Comparison of ENCODE assay signal across 16 cellular contexts in the genomic region with DNA sequence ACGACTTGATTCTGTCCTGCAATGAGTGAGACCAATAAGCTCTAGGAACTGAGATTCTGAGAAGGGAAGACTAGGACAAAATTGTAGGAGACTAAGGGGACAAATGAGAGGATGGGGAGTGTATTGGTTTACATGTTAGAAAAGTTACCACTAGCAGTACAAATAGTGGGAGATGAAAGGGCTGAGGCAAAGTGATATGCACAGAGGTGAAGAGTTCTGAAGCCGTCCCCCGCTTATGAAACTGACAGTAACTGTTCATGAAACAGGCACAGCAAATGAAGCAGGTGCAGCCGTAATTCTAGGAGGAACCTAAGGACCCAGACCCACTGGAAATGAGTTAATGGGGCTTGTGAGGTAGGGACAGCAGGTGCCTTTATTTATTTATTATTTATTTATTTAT.
A peak's percentile ranks its signal among the peaks of the same experiment; 100 is the strongest.
DNase-seq lines count a peak whose midpoint lies in the region; ATAC-seq and TF ChIP-seq lines count a peak whose summit lies in the region.
"Had no signal": no experiment of that assay in that cellular context is flagged by ENCODE, and none has a peak within 500 bp of the region (broad histone marks: within the 10 kb centered on the region; RNA-seq: fewer than 3 reads in every experiment).

No MANE protein-coding gene starts in this region.

- H3K27me3 Mint-ChIP-seq in activated naive CD4-positive, alpha-beta T cell treated with anti-CD3 and anti-CD28 coated beads, Interleukin-2, amount 50 U/mL, for 24 hours, result no peaks in the 10 kb centered on the region
- H3K27me3 Mint-ChIP-seq in WTC11 (ENCODE audit: low read depth), result peaks cover 2% of the 10 kb centered on the region; the same call in 1 of the 2 replicates
- no peaks in the 10 kb centered on the region for H3K27me3 Mint-ChIP-seq in nephron (ENCODE audit: low read depth)
- H3K27me3 Mint-ChIP-seq: CD4-positive, alpha-beta memory T cell had no signal

- no peaks in the 10 kb centered on the region for H3K36me3 Mint-ChIP-seq in activated naive CD4-positive, alpha-beta T cell treated with anti-CD3 and anti-CD28 coated beads, Interleukin-2, amount 50 U/mL, for 24 hours
- H3K36me3 Mint-ChIP-seq in WTC11 (peaks cover 6% of the 10 kb centered on the region), nephron (ENCODE audit: low read depth) (peaks cover 5% of the 10 kb centered on the region)
- H3K36me3 Mint-ChIP-seq: CD4-positive, alpha-beta memory T cell had no signal

- H3K4me1 Mint-ChIP-seq in activated naive CD4-positive, alpha-beta T cell treated with anti-CD3 and anti-CD28 coated beads, Interleukin-2, amount 50 U/mL, for 24 hours, result no peaks in the 10 kb centered on the region
- H3K4me1 Mint-ChIP-seq in WTC11, result peaks cover 35% of the 10 kb centered on the region
- peaks cover 10% of the 10 kb centered on the region for H3K4me1 Mint-ChIP-seq in nephron
- H3K4me1 Mint-ChIP-seq: CD4-positive, alpha-beta memory T cell had no signal

- ATAC-seq in WTC11 (no peak), GM18867 (IDR thresholded peaks at IDR 0.05; ENCODE audit: unreplicated experiment) (no peak), GM21723 (IDR thresholded peaks at IDR 0.05; ENCODE audit: unreplicated experiment) (no peak)
- ATAC-seq: GM12878 had no signal

- H3K27ac Mint-ChIP-seq in activated naive CD4-positive, alpha-beta T cell treated with anti-CD3 and anti-CD28 coated beads, Interleukin-2, amount 50 U/mL, for 24 hours, result peak overlapping the region; percentile 2
- H3K27ac Mint-ChIP-seq in WTC11, result peak overlapping the region; percentile 17
- H3K27ac Mint-ChIP-seq in nephron, result peak overlapping the region in 2 of 3 experiments; percentile 1 to 11
- H3K27ac Mint-ChIP-seq: CD4-positive, alpha-beta memory T cell had no signal

- no peak for DNase-seq in activated naive CD4-positive, alpha-beta T cell (lab: John Stamatoyannopoulos, UW)
- DNase-seq in WTC11 (ENCODE audit: low spot score), result no peak
- DNase-seq: C1 segment of cervical spinal cord; Calu3; CD4-positive, alpha-beta memory T cell; COR-L47; DMS79; EL; GDM1; H7; HCEC 1CT had no signal

- H3K9me3 Mint-ChIP-seq in activated naive CD4-positive, alpha-beta T cell treated with anti-CD3 and anti-CD28 coated beads, Interleukin-2, amount 50 U/mL, for 24 hours, result peaks cover 1% of the 10 kb centered on the region
- H3K9me3 Mint-ChIP-seq in WTC11, result peaks cover 7% of the 10 kb centered on the region
- peaks cover 6% of the 10 kb centered on the region for H3K9me3 Mint-ChIP-seq in nephron

- CTCF ChIA-PET in WTC11 (lab: Charles Lee), result no interaction called here

- TF ChIP-seq CTCF in WTC11 (IDR thresholded peaks at IDR 0.05), result no peak
- no peak for TF ChIP-seq CTCF in nephron (IDR thresholded peaks at IDR 0.05; ENCODE audit: unreplicated experiment in 3 of 3)

- POLR2A ChIA-PET in WTC11 (lab: Charles Lee), result no interaction called here

- no peak overlapping the region for H3K4me3 Mint-ChIP-seq in activated naive CD4-positive, alpha-beta T cell treated with anti-CD3 and anti-CD28 coated beads, Interleukin-2, amount 50 U/mL, for 24 hours
- no peak overlapping the region for H3K4me3 Mint-ChIP-seq in WTC11
- no peak overlapping the region for H3K4me3 Mint-ChIP-seq in nephron
- H3K4me3 Mint-ChIP-seq: CD4-positive, alpha-beta memory T cell had no signal

TF ChIP-seq in WTC11, 78 proteins besides CTCF, POLR2A, EP300 and RAD21:
- TF ChIP-seq PRDM15 (CRISPR knock-in tag; IDR thresholded peaks at IDR 0.05), result no peak
- TF ChIP-seq JUN (CRISPR knock-in tag; IDR thresholded peaks at IDR 0.05), result no peak
- no peak for TF ChIP-seq SOX15 (CRISPR knock-in tag; IDR thresholded peaks at IDR 0.05)
- TF ChIP-seq, protein P1, sequence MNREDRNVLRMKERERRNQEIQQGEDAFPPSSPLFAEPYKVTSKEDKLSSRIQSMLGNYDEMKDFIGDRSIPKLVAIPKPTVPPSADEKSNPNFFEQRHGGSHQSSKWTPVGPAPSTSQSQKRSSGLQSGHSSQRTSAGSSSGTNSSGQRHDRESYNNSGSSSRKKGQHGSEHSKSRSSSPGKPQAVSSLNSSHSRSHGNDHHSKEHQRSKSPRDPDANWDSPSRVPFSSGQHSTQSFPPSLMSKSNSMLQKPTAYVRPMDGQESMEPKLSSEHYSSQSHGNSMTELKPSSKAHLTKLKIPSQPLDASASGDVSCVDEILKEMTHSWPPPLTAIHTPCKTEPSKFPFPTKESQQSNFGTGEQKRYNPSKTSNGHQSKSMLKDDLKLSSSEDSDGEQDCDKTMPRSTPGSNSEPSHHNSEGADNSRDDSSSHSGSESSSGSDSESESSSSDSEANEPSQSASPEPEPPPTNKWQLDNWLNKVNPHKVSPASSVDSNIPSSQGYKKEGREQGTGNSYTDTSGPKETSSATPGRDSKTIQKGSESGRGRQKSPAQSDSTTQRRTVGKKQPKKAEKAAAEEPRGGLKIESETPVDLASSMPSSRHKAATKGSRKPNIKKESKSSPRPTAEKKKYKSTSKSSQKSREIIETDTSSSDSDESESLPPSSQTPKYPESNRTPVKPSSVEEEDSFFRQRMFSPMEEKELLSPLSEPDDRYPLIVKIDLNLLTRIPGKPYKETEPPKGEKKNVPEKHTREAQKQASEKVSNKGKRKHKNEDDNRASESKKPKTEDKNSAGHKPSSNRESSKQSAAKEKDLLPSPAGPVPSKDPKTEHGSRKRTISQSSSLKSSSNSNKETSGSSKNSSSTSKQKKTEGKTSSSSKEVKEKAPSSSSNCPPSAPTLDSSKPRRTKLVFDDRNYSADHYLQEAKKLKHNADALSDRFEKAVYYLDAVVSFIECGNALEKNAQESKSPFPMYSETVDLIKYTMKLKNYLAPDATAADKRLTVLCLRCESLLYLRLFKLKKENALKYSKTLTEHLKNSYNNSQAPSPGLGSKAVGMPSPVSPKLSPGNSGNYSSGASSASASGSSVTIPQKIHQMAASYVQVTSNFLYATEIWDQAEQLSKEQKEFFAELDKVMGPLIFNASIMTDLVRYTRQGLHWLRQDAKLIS (CRISPR knock-in tag; IDR thresholded peaks at IDR 0.05; ENCODE audit: borderline replicate concordance), result no peak
- no peak for TF ChIP-seq KAT7 (CRISPR knock-in tag; IDR thresholded peaks at IDR 0.05; ENCODE audit: borderline replicate concordance)
- TF ChIP-seq FOXP1 (CRISPR knock-in tag; IDR thresholded peaks at IDR 0.05; ENCODE audit: borderline replicate concordance), result no peak
- no peak for TF ChIP-seq ZNF121 (CRISPR knock-in tag; IDR thresholded peaks at IDR 0.05)
